In genomic region chr1:13583592-13583963, GRCh38 we compare ENCODE assay signal across 8 cellular contexts. TPM values are rescaled to one million over a fixed set of nuclear protein-coding genes. Genes with fewer than 3 reads are reported as not detected.
A peak's percentile ranks its signal among the peaks of the same experiment; 100 is the strongest.
DNase-seq lines count a peak whose midpoint lies in the region; ATAC-seq and TF ChIP-seq lines count a peak whose summit lies in the region.

TSS of gene PDPN (plus strand) at chr1:13583832. CDS start at chr1:13584034, 202 bp downstream.

- peak within 1 kb of the TSS; percentile 67 for H3K23ac ChIP-seq in mesendoderm (ENCODE audit: low read length)

- no peak for TF ChIP-seq POLR2A in Peyer's patch (IDR thresholded peaks at IDR 0.05)
- TF ChIP-seq POLR2A in esophagus squamous epithelium (IDR thresholded peaks at IDR 0.05) = no peak
- TF ChIP-seq POLR2A in thyroid gland (IDR thresholded peaks at IDR 0.05) = no peak

- peak within 1 kb of the TSS; percentile 57 for H3K18ac ChIP-seq in mesendoderm (ENCODE audit: low read length)

- no peak within 1 kb of the TSS for H2AK5ac ChIP-seq in mesendoderm (ENCODE audit: low read length)

- 2 to 4% methylated on average over 10 to 17 of the region's 29 CpGs for WGBS in esophagus squamous epithelium, 2 donors
- WGBS in mesendoderm (ENCODE audit: extremely low coverage, insufficient coverage, low lambda C conversion rate) = no CpG with 5 or more reads among the region's 29 CpGs
- WGBS in thyroid gland, 2 donors = 2 to 6% methylated on average over 27 to 29 of the region's 29 CpGs

- H3K4me3 Mint-ChIP-seq in CD4-positive, alpha-beta memory T cell = no peak within 1 kb of the TSS

- H3K27me3 ChIP-seq in Peyer's patch = peaks cover 0 to 14% of the 10 kb centered on the region in 2 donors
- H3K27me3 ChIP-seq in esophagus squamous epithelium = peaks cover 0 to 81% (median 0%) of the 10 kb centered on the region in 4 donors
- no peaks in the 10 kb centered on the region for H3K27me3 ChIP-seq in mesendoderm (ENCODE audit: insufficient read depth, low read length, poor library complexity)
- H3K27me3 ChIP-seq in thyroid gland = peaks cover 3% of the 10 kb centered on the region
- peaks cover 9% of the 10 kb centered on the region for H3K27me3 ChIP-seq in CD4-positive, alpha-beta memory T cell (ENCODE audit: insufficient read depth, low read length)

- H3K27me3 Mint-ChIP-seq in CD4-positive, alpha-beta memory T cell = peaks cover 33 to 45% of the 10 kb centered on the region in 2 donors

- H3K36me3 ChIP-seq in Peyer's patch = no peaks in the 10 kb centered on the region
- no peaks in the 10 kb centered on the region for H3K36me3 ChIP-seq in esophagus squamous epithelium
- H3K36me3 ChIP-seq in mesendoderm (ENCODE audit: control insufficient read depth, insufficient read depth, low read length) = no peaks in the 10 kb centered on the region
- H3K36me3 ChIP-seq in thyroid gland = no peaks in the 10 kb centered on the region
- H3K36me3 ChIP-seq in CD4-positive, alpha-beta memory T cell (ENCODE audit: insufficient read depth, low read length) = no peaks in the 10 kb centered on the region

- H2BK120ac ChIP-seq in mesendoderm (ENCODE audit: low read depth, low read length) = peak within 1 kb of the TSS; percentile 19

- H3K56ac ChIP-seq in mesendoderm (ENCODE audit: low read length) = peak within 1 kb of the TSS; percentile 80

- peaks cover 0 to 3% (median 0%) of the 10 kb centered on the region in 8 donors for H3K9me3 Mint-ChIP-seq in CD4-positive, alpha-beta memory T cell

- no peak within 1 kb of the TSS for H3K27ac Mint-ChIP-seq in CD4-positive, alpha-beta memory T cell

- H2BK5ac ChIP-seq in mesendoderm (ENCODE audit: low read length) = no peak within 1 kb of the TSS

- H3K9me3 ChIP-seq in Peyer's patch (no peaks in the 10 kb centered on the region), esophagus squamous epithelium (no peaks in the 10 kb centered on the region), thyroid gland (no peaks in the 10 kb centered on the region)
- no peaks in the 10 kb centered on the region for H3K9me3 ChIP-seq in CD4-positive, alpha-beta memory T cell (ENCODE audit: control insufficient read depth in 1 of 2, low read length in 2 of 2)

- ATAC-seq in GM21825 (IDR thresholded peaks at IDR 0.05; ENCODE audit: unreplicated experiment) (no peak), GM19452 (IDR thresholded peaks at IDR 0.05; ENCODE audit: unreplicated experiment) (no peak)

- H2BK15ac ChIP-seq in mesendoderm (replicated peaks; ENCODE audit: low read depth) = no peak within 1 kb of the TSS

- peak within 1 kb of the TSS; percentile 79 for H3K9ac ChIP-seq in mesendoderm (ENCODE audit: low read length)

- H3K4me2 ChIP-seq in mesendoderm (ENCODE audit: low read length) = peak within 1 kb of the TSS; percentile 77

- H3K4me1 ChIP-seq in Peyer's patch (no peaks in the 10 kb centered on the region), esophagus squamous epithelium (peaks cover 7 to 55% (median 12%) of the 10 kb centered on the region in 3 donors), mesendoderm (ENCODE audit: control insufficient read depth, low read depth, low read length) (peaks cover 3% of the 10 kb centered on the region), thyroid gland (peaks cover 4% of the 10 kb centered on the region in 2 donors)
- H3K4me1 ChIP-seq in CD4-positive, alpha-beta memory T cell (ENCODE audit: insufficient read depth, low read length) = no peaks in the 10 kb centered on the region

- H4K5ac ChIP-seq in mesendoderm (ENCODE audit: low read length) = no peak within 1 kb of the TSS

- no peaks in the 10 kb centered on the region for H3K4me1 Mint-ChIP-seq in CD4-positive, alpha-beta memory T cell

- H3K79me1 ChIP-seq in mesendoderm (ENCODE audit: low read length) = peaks cover 3% of the 10 kb centered on the region

- CTCF ChIA-PET in CD4-positive, alpha-beta memory T cell (lab: Charles Lee; ENCODE audit: partially characterized antibody) = no interaction called here

- TF ChIP-seq CTCF in Peyer's patch (IDR thresholded peaks at IDR 0.05) (no peak), esophagus squamous epithelium (IDR thresholded peaks at IDR 0.05) (no peak), thyroid gland (IDR thresholded peaks at IDR 0.05) (no peak)

- no peaks in the 10 kb centered on the region for H3K36me3 Mint-ChIP-seq in CD4-positive, alpha-beta memory T cell

- H3K4ac ChIP-seq in mesendoderm (ENCODE audit: low read depth, low read length) = no peak within 1 kb of the TSS

- POLR2A ChIA-PET in CD4-positive, alpha-beta memory T cell (lab: Charles Lee; ENCODE audit: partially characterized antibody) = no interaction called here

- no peak within 1 kb of the TSS for H4K8ac ChIP-seq in mesendoderm (ENCODE audit: low read depth, low read length)

- H3K4me3 ChIP-seq in Peyer's patch (peak within 1 kb of the TSS; percentile 18 to 49 (median 33)), esophagus squamous epithelium (peak within 1 kb of the TSS; percentile 40 to 69 (median 50)), mesendoderm (ENCODE audit: low read length) (peak within 1 kb of the TSS; percentile 75), thyroid gland (replicated peaks in 1 of 3) (no peak within 1 kb of the TSS)
- no peak within 1 kb of the TSS for H3K4me3 ChIP-seq in CD4-positive, alpha-beta memory T cell (ENCODE audit: low read length in 2 of 2)

- intact Hi-C loops in esophagus squamous epithelium (cut with DNase I) (no loop called here), thyroid gland (cut with DNase I) (no loop called here)
- intact Hi-C loops in CD4-positive, alpha-beta memory T cell (cut with micrococcal nuclease) = no loop called here

- H3K27ac ChIP-seq in Peyer's patch (peak within 1 kb of the TSS; percentile 55 to 78 (median 62)), esophagus squamous epithelium (peak within 1 kb of the TSS; percentile 89 to 92 (median 90)), mesendoderm (ENCODE audit: low read depth, low read length) (peak within 1 kb of the TSS; percentile 78), thyroid gland (peak within 1 kb of the TSS in 2 of 3 donors; percentile 22 to 43)
- no peak within 1 kb of the TSS for H3K27ac ChIP-seq in CD4-positive, alpha-beta memory T cell (ENCODE audit: low read depth, low read length)

- H3K79me2 ChIP-seq in mesendoderm (ENCODE audit: control insufficient read depth, insufficient read depth, low read length) = peaks cover 12% of the 10 kb centered on the region

- DNase-seq in Peyer's patch = peak in 2 of 3 donors; percentile 51
- DNase-seq in esophagus squamous epithelium (lab: John Stamatoyannopoulos, UW) = no peak
- peak; percentile 91 for DNase-seq in mesendoderm
- DNase-seq in thyroid gland = peak in 1 of 2 donors; percentile 4
- no peak for DNase-seq in CD4-positive, alpha-beta memory T cell
- no peak for DNase-seq in epidermal melanocyte (ENCODE audit: insufficient read length, low spot score)

RNA-seq across cellular contexts. Expression of gene PDPN, which starts in this region (rescaled TPM):
- total RNA-seq in Peyer's patch = 10 to 100 TPM in 2 of 4 donors, 1 to 10 TPM in 2; 2.4 to 44.6 (median 9.6) TPM
- 10 to 100 TPM in 3 of 4 donors, 1 to 10 TPM in 1; 4.5 to 24.2 (median 17.6) TPM for total RNA-seq in esophagus squamous epithelium
- polyA plus RNA-seq in mesendoderm (2013, experiment 1 of 2) = 65.8 TPM
- polyA plus RNA-seq in mesendoderm (2013, experiment 2 of 2) = 69.3 TPM
- 10 to 100 TPM in 2 of 4 donors, 1 to 10 TPM in 2; 3.9 to 21.4 (median 14.3) TPM for total RNA-seq in thyroid gland
- not detected for total RNA-seq in CD4-positive, alpha-beta memory T cell
- polyA plus RNA-seq in CD4-positive, alpha-beta memory T cell = not detected

Comparison
In these comparisons a context has a peak if more than half of its experiments do, and no peak if none do; other contexts are left out.
1. DNase-seq: peak in Peyer's patch (2 of 3) and mesendoderm (single experiment); none in esophagus squamous epithelium (single experiment), CD4-positive, alpha-beta memory T cell (0 of 5) and epidermal melanocyte (single experiment).
2. H3K4me3 ChIP-seq: peak in Peyer's patch (4 of 4), esophagus squamous epithelium (4 of 4) and mesendoderm (single experiment); none in thyroid gland (0 of 3) and CD4-positive, alpha-beta memory T cell (0 of 2).